ENCODE assay signal across 8 cellular contexts in genomic region chr12:34218193-34219045, GRCh38.
DNase-seq lines count a peak whose midpoint lies in the region; ATAC-seq, FAIRE-seq and TF ChIP-seq lines count a peak whose summit lies in the region.

No MANE protein-coding gene starts in this region.

- DNase-seq in BE2C (peak; percentile 69), GM19239 (ENCODE audit: insufficient read length, low spot score) (peak; percentile 46), NCI-H748 (lab: John Stamatoyannopoulos, UW; ENCODE audit: unreplicated experiment) (peak; percentile 92), endodermal cell (peak; percentile 85), midbrain (lab: John Stamatoyannopoulos, UW) (peak; percentile 74)
- peak; percentile 64 for DNase-seq in activated CD4-positive, alpha-beta memory T cell treated with anti-CD3 and anti-CD28 coated beads, Interleukin-2, amount 10 ng/mL, durations not matched to agents 7 days and 5 days
- peak; percentile 47 for DNase-seq in stimulated activated CD8-positive, alpha-beta memory T cell treated with anti-CD3 and anti-CD28 coated beads, Interleukin-4, amount 100 ng/mL, for 24 hours (ENCODE audit: low read depth)

- CTCF ChIA-PET in activated CD4-positive, alpha-beta memory T cell treated with anti-CD3 and anti-CD28 coated beads, Interleukin-2, amount 10 ng/mL, durations not matched to agents 7 days and 5 days (lab: Charles Lee) = interaction anchor here (0.9 kb wide), 1 partner anchor 96 kb away, joined by 4 read pairs; no protein-coding TSS in a partner anchor

- H3K27me3 ChIP-seq in BE2C (peaks cover 9% of the 10 kb centered on the region; the same call in 1 of the 2 replicates), endodermal cell (ENCODE audit: control insufficient read depth, insufficient read depth, low read length, poor library complexity, severe bottlenecking) (no peaks in the 10 kb centered on the region)

- H3K4me3 ChIP-seq in BE2C (ENCODE audit: low read depth, low read length) (peak overlapping the region; percentile 57), endodermal cell (ENCODE audit: low read length) (no peak overlapping the region)

- ATAC-seq in HG03442 (IDR thresholded peaks at IDR 0.05; ENCODE audit: unreplicated experiment) = peak; percentile 78

- H3K9ac ChIP-seq in endodermal cell (ENCODE audit: extremely low read depth, low read length, poor library complexity, severe bottlenecking) = no peak overlapping the region

- H3K4me3 Mint-ChIP-seq in activated CD4-positive, alpha-beta memory T cell treated with anti-CD3 and anti-CD28 coated beads, Interleukin-2, amount 10 ng/mL, durations not matched to agents 7 days and 5 days = peak overlapping the region; percentile 59
- peak overlapping the region; percentile 47 for H3K4me3 Mint-ChIP-seq in endodermal cell

- TF ChIP-seq CTCF in BE2C (IDR thresholded peaks at IDR 0.05; ENCODE audit: low read depth, low read length) (peak; percentile 94), endodermal cell (conservative IDR thresholded peaks at IDR 0.05) (peak; percentile 98)

- no peak overlapping the region for H3K27ac ChIP-seq in endodermal cell (ENCODE audit: low read depth, low read length)

- peaks cover 9% of the 10 kb centered on the region for H3K4me1 Mint-ChIP-seq in activated CD4-positive, alpha-beta memory T cell treated with anti-CD3 and anti-CD28 coated beads, Interleukin-2, amount 10 ng/mL, durations not matched to agents 7 days and 5 days
- no peaks in the 10 kb centered on the region for H3K4me1 Mint-ChIP-seq in endodermal cell

- H3K4me1 ChIP-seq in BE2C (no peaks in the 10 kb centered on the region), endodermal cell (ENCODE audit: control insufficient read depth, insufficient read depth, low read length) (no peaks in the 10 kb centered on the region)

- H3K9me3 ChIP-seq in BE2C (no peaks in the 10 kb centered on the region), endodermal cell (ENCODE audit: control insufficient read depth, low read length) (peaks cover 45% of the 10 kb centered on the region)

- peak; percentile 37 for FAIRE-seq in GM19239 (lab: Jason Lieb, UNC)

- H3K36me3 Mint-ChIP-seq in activated CD4-positive, alpha-beta memory T cell treated with anti-CD3 and anti-CD28 coated beads, Interleukin-2, amount 10 ng/mL, durations not matched to agents 7 days and 5 days (ENCODE audit: low read depth) = no peaks in the 10 kb centered on the region
- H3K36me3 Mint-ChIP-seq in endodermal cell (ENCODE audit: low read depth) = peaks cover 6% of the 10 kb centered on the region

- H3K27me3 Mint-ChIP-seq in activated CD4-positive, alpha-beta memory T cell treated with anti-CD3 and anti-CD28 coated beads, Interleukin-2, amount 10 ng/mL, durations not matched to agents 7 days and 5 days = peaks cover 3% of the 10 kb centered on the region
- H3K27me3 Mint-ChIP-seq in endodermal cell (ENCODE audit: insufficient read depth) = peaks cover 10% of the 10 kb centered on the region

- POLR2A ChIA-PET in activated CD4-positive, alpha-beta memory T cell treated with anti-CD3 and anti-CD28 coated beads, Interleukin-2, amount 10 ng/mL, durations not matched to agents 7 days and 5 days (lab: Charles Lee) = no interaction called here

- H3K9me3 Mint-ChIP-seq in activated CD4-positive, alpha-beta memory T cell treated with anti-CD3 and anti-CD28 coated beads, Interleukin-2, amount 10 ng/mL, durations not matched to agents 7 days and 5 days = no peaks in the 10 kb centered on the region
- H3K9me3 Mint-ChIP-seq in endodermal cell = peaks cover 94% of the 10 kb centered on the region

- H3K36me3 ChIP-seq in BE2C (no peaks in the 10 kb centered on the region), endodermal cell (ENCODE audit: control insufficient read depth, insufficient read depth, low read length) (no peaks in the 10 kb centered on the region)

- H3K27ac Mint-ChIP-seq in activated CD4-positive, alpha-beta memory T cell treated with anti-CD3 and anti-CD28 coated beads, Interleukin-2, amount 10 ng/mL, durations not matched to agents 7 days and 5 days = no peak overlapping the region
- H3K27ac Mint-ChIP-seq in endodermal cell = no peak overlapping the region

- 75 to 78% methylated on average over 18 to 38 of the region's 39 CpGs for WGBS in endodermal cell (ENCODE audit: insufficient coverage in 1 of 2, insufficient read length in 1 of 2), 2 experiments
